1 cellular context compared by ENCODE assay signal in genomic region chr16:28179354-28179753, GRCh38.
TF ChIP-seq lines count a peak whose summit lies in the region.

No MANE protein-coding gene starts in this region.

TF ChIP-seq in WTC11, 78 proteins besides CTCF, POLR2A, EP300 and RAD21 (continued from another document):
- TF ChIP-seq, protein P1, sequence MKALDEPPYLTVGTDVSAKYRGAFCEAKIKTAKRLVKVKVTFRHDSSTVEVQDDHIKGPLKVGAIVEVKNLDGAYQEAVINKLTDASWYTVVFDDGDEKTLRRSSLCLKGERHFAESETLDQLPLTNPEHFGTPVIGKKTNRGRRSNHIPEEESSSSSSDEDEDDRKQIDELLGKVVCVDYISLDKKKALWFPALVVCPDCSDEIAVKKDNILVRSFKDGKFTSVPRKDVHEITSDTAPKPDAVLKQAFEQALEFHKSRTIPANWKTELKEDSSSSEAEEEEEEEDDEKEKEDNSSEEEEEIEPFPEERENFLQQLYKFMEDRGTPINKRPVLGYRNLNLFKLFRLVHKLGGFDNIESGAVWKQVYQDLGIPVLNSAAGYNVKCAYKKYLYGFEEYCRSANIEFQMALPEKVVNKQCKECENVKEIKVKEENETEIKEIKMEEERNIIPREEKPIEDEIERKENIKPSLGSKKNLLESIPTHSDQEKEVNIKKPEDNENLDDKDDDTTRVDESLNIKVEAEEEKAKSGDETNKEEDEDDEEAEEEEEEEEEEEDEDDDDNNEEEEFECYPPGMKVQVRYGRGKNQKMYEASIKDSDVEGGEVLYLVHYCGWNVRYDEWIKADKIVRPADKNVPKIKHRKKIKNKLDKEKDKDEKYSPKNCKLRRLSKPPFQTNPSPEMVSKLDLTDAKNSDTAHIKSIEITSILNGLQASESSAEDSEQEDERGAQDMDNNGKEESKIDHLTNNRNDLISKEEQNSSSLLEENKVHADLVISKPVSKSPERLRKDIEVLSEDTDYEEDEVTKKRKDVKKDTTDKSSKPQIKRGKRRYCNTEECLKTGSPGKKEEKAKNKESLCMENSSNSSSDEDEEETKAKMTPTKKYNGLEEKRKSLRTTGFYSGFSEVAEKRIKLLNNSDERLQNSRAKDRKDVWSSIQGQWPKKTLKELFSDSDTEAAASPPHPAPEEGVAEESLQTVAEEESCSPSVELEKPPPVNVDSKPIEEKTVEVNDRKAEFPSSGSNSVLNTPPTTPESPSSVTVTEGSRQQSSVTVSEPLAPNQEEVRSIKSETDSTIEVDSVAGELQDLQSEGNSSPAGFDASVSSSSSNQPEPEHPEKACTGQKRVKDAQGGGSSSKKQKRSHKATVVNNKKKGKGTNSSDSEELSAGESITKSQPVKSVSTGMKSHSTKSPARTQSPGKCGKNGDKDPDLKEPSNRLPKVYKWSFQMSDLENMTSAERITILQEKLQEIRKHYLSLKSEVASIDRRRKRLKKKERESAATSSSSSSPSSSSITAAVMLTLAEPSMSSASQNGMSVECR (CRISPR knock-in tag; IDR thresholded peaks at IDR 0.05; ENCODE audit: borderline replicate concordance), result no peak
